ENCODE assay signal across 15 cellular contexts in the genomic region with DNA sequence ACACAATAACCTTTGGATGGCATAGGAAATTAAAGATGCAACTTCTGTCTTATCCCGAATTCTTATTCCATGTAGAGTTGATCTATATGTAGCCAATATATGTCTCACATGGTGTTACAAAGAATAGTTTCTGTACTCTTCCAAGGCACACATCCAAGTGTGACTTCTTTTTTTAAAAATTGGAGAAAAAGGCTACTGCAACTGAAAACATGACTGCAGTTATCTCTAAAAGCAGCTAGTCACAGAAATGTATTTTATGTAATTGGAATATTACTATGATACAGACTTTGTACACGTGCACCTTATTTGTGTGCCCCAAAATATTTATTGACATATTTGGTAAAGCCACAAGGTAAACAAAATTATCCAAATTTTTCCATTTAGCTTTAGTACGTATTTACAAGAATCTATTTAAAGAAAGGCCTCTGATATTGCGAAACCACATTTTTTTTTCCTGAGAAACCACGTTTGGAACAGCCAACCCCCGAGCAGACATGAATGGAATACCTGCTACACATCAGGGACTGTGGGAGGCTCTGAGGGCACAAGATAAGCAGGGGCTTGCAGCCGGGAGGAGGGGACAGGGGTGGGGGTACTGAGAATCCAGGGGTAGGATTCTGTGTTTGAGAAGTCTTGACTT.
DNase-seq lines count a peak whose midpoint lies in the region; TF ChIP-seq lines count a peak whose summit lies in the region.
"Had no signal": no experiment of that assay in that cellular context is flagged by ENCODE, and none has a peak within 500 bp of the region (broad histone marks: within the 10 kb centered on the region; RNA-seq: fewer than 3 reads in every experiment).

No MANE protein-coding gene starts in this region.

- H3K36me3 Mint-ChIP-seq in progenitor cell of endocrine pancreas (ENCODE audit: insufficient read depth): no peaks in the 10 kb centered on the region
- H3K36me3 Mint-ChIP-seq: activated naive CD8-positive, alpha-beta T cell had no signal

- TF ChIP-seq CTCF in astrocyte of the spinal cord (IDR thresholded peaks at IDR 0.05; ENCODE audit: low read depth, low read length) (no peak), vagina (IDR thresholded peaks at IDR 0.05) (no peak), progenitor cell of endocrine pancreas (IDR thresholded peaks at IDR 0.05; ENCODE audit: unreplicated experiment) (no peak)

- no peaks in the 10 kb centered on the region for H3K36me3 ChIP-seq in vagina
- H3K36me3 ChIP-seq in effector memory CD4-positive, alpha-beta T cell (ENCODE audit: control insufficient read depth, insufficient read depth, low read length): no peaks in the 10 kb centered on the region
- H3K36me3 ChIP-seq: spleen had no signal

- no peak overlapping the region for H3K27ac Mint-ChIP-seq in progenitor cell of endocrine pancreas
- H3K27ac Mint-ChIP-seq: activated B cell treated with CpG ODN at 0.5 μM for 24 hours; activated naive CD8-positive, alpha-beta T cell had no signal

- H3K4me3 ChIP-seq in astrocyte of the spinal cord (ENCODE audit: low read depth, low read length): no peak overlapping the region
- no peak overlapping the region for H3K4me3 ChIP-seq in vagina
- no peak overlapping the region for H3K4me3 ChIP-seq in effector memory CD4-positive, alpha-beta T cell (ENCODE audit: insufficient read depth, low read depth, low read length, poor library complexity, severe bottlenecking)
- H3K4me3 ChIP-seq: spleen had no signal

- H3K4me3 Mint-ChIP-seq in progenitor cell of endocrine pancreas (ENCODE audit: low read depth): no peak overlapping the region
- H3K4me3 Mint-ChIP-seq: activated B cell treated with CpG ODN at 0.5 μM for 24 hours; activated naive CD8-positive, alpha-beta T cell had no signal

- in situ Hi-C loops in astrocyte of the spinal cord (cut with HindIII; ENCODE audit: low sequenced_read_pairs): no loop called here

- H3K4me1 ChIP-seq in vagina: peaks cover 14% of the 10 kb centered on the region
- no peaks in the 10 kb centered on the region for H3K4me1 ChIP-seq in effector memory CD4-positive, alpha-beta T cell (ENCODE audit: control insufficient read depth, insufficient read depth, low read length, poor library complexity, severe bottlenecking)
- H3K4me1 ChIP-seq: spleen had no signal

- peaks cover 10% of the 10 kb centered on the region for H3K27me3 Mint-ChIP-seq in progenitor cell of endocrine pancreas
- H3K27me3 Mint-ChIP-seq: activated B cell treated with CpG ODN at 0.5 μM for 24 hours; activated naive CD8-positive, alpha-beta T cell had no signal

- H3K27me3 ChIP-seq in vagina: no peaks in the 10 kb centered on the region
- H3K27me3 ChIP-seq in effector memory CD4-positive, alpha-beta T cell (replicated peaks; ENCODE audit: control insufficient read depth, insufficient read depth, low read length, poor library complexity, severe bottlenecking): no peaks in the 10 kb centered on the region
- H3K27me3 ChIP-seq: spleen had no signal

- no peak for TF ChIP-seq POLR2A in vagina (IDR thresholded peaks at IDR 0.05)

- no peaks in the 10 kb centered on the region for H3K9me3 ChIP-seq in vagina
- no peaks in the 10 kb centered on the region for H3K9me3 ChIP-seq in effector memory CD4-positive, alpha-beta T cell (ENCODE audit: control insufficient read depth, low read length)
- H3K9me3 ChIP-seq: spleen had no signal

- H3K9me3 Mint-ChIP-seq in progenitor cell of endocrine pancreas (ENCODE audit: low read depth): no peaks in the 10 kb centered on the region
- H3K9me3 Mint-ChIP-seq: activated B cell treated with CpG ODN at 0.5 μM for 24 hours had no signal

- intact Hi-C loops in vagina (cut with DNase I): no loop called here

- H3K27ac ChIP-seq in vagina: peak overlapping the region; percentile 58
- no peak overlapping the region for H3K27ac ChIP-seq in effector memory CD4-positive, alpha-beta T cell (ENCODE audit: insufficient read depth, low read length, poor library complexity, severe bottlenecking)
- H3K27ac ChIP-seq: spleen had no signal

- H3K4me1 Mint-ChIP-seq in progenitor cell of endocrine pancreas (ENCODE audit: low read depth): no peaks in the 10 kb centered on the region

- DNase-seq in HCEC 1CT (peak; percentile 34), astrocyte of the spinal cord (ENCODE audit: low read depth, low spot score) (peak; percentile 34), inferior parietal cortex (ENCODE audit: extremely low spot score) (peak; percentile 65), vagina (ENCODE audit: extremely low spot score in 2 of 2) (no peak), NCI-H774 (lab: John Stamatoyannopoulos, UW) (no peak), progenitor cell of endocrine pancreas (ENCODE audit: low spot score, unreplicated experiment) (no peak)
- no peak for DNase-seq in effector memory CD4-positive, alpha-beta T cell
- DNase-seq: activated B cell treated with CpG ODN at 0.5 μM for 24 hours; activated CD8-positive, alpha-beta memory T cell treated with anti-CD3 and anti-CD28 coated beads, Interleukin-2, amount 50 U/mL, for 48 hours; DMS 273 treated with DMSO at 0.1 percent for 48 hours; glutamatergic neuron; Kasumi-1; spleen; substantia nigra had no signal

Comparison
In these comparisons a context has a peak if more than half of its experiments do, and no peak if none do; other contexts are left out.
1. DNase-seq: peak in HCEC 1CT (single experiment), astrocyte of the spinal cord (single experiment) and inferior parietal cortex (single experiment); none in vagina (0 of 2), effector memory CD4-positive, alpha-beta T cell (0 of 3), NCI-H774 (single experiment) and progenitor cell of endocrine pancreas (single experiment).